Comparison of ENCODE assay signal across 8 cellular contexts in the genomic region with DNA sequence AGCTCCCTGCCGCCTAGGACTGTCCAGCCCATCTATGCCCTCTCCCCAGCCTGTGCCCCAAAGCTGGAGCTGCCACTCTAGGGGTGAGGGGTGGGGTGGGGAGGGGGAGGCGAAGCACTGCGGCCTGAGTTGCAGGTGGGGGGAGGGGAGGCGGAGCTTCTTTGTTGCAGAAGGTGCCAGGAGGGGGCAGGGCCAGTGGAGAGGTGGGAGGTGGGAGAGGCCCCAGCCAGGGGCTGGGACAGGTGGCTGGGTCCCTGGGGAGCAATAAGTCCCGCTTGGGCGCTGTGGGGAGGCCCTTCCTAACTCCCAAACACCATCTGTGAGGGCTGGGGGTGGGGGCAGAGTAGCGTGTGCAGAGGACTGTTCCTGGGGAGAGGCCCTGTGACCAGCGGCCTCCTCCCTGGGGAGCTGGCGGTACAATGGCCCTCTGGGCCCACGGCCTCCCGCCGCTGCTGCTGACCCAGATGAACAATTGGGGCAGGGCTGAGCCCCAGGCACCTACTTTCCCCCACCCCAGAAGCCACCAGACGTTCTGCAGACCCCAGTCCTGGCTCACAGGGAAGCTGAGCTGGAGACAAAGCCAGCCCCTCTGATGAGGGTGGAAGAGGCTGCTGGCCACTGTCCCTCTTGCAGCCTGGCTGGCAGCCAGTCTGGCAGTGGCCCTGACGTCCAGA. TPM values are rescaled to one million over a fixed set of nuclear protein-coding genes. Genes with fewer than 3 reads are reported as not detected.
DNase-seq lines count a peak whose midpoint lies in the region; ATAC-seq, FAIRE-seq and TF ChIP-seq lines count a peak whose summit lies in the region.

No MANE protein-coding gene starts in this region.

- TF ChIP-seq CTCF in WTC11 (IDR thresholded peaks at IDR 0.05) = no peak
- TF ChIP-seq CTCF in CD4-positive, alpha-beta T cell (IDR thresholded peaks at IDR 0.05) = no peak

- H3K4me2 ChIP-seq in mesenchymal stem cell (ENCODE audit: low read length, poor library complexity, severe bottlenecking) = peak overlapping the region; percentile 97

- peak overlapping the region in 1 of 2 experiments; percentile 13 for H3K4ac ChIP-seq in mesenchymal stem cell (ENCODE audit: low read depth in 1 of 2, low read length in 2 of 2)

- H3K27ac ChIP-seq in mesenchymal stem cell (ENCODE audit: low read length, poor library complexity, severe bottlenecking) = no peak overlapping the region
- no peak overlapping the region for H3K27ac ChIP-seq in CD4-positive, alpha-beta T cell (ENCODE audit: low read depth, low read length)

- CTCF ChIA-PET in WTC11 (lab: Charles Lee) = interaction anchor here (0.5 to 5.9 kb wide), 7 partner anchors 9 to 589 kb away, joined by 3 to 53 read pairs (median 3); a partner anchor contains a TSS
- CTCF ChIA-PET in CD4-positive, alpha-beta T cell (lab: Charles Lee) = no interaction called here

- H4K8ac ChIP-seq in mesenchymal stem cell (ENCODE audit: low read length) = peak overlapping the region; percentile 13

- peak overlapping the region in 1 of 2 experiments; percentile 87 for H3K23ac ChIP-seq in mesenchymal stem cell (ENCODE audit: low read length in 2 of 2)

- 33% methylated on average over 8 of the region's 14 CpGs for WGBS in mesenchymal stem cell

- peaks cover 19% of the 10 kb centered on the region for H3K4me1 Mint-ChIP-seq in WTC11
- peaks cover 7% of the 10 kb centered on the region for H3K4me1 Mint-ChIP-seq in CD4-positive, alpha-beta T cell (ENCODE audit: low read depth)

- intact Hi-C loops in CD4-positive, alpha-beta T cell (cut with DNase I, micrococcal nuclease) = no loop called here

- peaks cover 23 to 36% of the 10 kb centered on the region in 2 experiments for H3K27me3 ChIP-seq in mesenchymal stem cell (ENCODE audit: control insufficient read depth in 1 of 2, insufficient read depth in 1 of 2, low read length in 2 of 2)
- H3K27me3 ChIP-seq in CD4-positive, alpha-beta T cell (ENCODE audit: control insufficient read depth, insufficient read depth, low read length) = peaks cover 59% of the 10 kb centered on the region

- H3K36me3 Mint-ChIP-seq in WTC11 = no peaks in the 10 kb centered on the region
- no peaks in the 10 kb centered on the region for H3K36me3 Mint-ChIP-seq in CD4-positive, alpha-beta T cell (ENCODE audit: low read depth)

- no peaks in the 10 kb centered on the region for H3K9me3 ChIP-seq in mesenchymal stem cell (ENCODE audit: control insufficient read depth, low read length)
- no peaks in the 10 kb centered on the region for H3K9me3 ChIP-seq in CD4-positive, alpha-beta T cell (ENCODE audit: control insufficient read depth, low read length)

- no peak overlapping the region for H2BK120ac ChIP-seq in mesenchymal stem cell (ENCODE audit: low read depth, low read length)

- peak; percentile 87 for FAIRE-seq in GM18507 (lab: Jason Lieb, UNC)

- peak overlapping the region in 1 of 2 experiments; percentile 74 for H3K4me3 ChIP-seq in mesenchymal stem cell (ENCODE audit: insufficient read depth in 1 of 2, low read depth in 1 of 2, low read length in 2 of 2)

- H3K27ac Mint-ChIP-seq in WTC11 = no peak overlapping the region
- H3K27ac Mint-ChIP-seq in CD4-positive, alpha-beta T cell = no peak overlapping the region

- DNase-seq in GM18507 (ENCODE audit: extremely low spot score, insufficient read length, low read depth) (peak; percentile 52), NCI-H128 (lab: John Stamatoyannopoulos, UW; ENCODE audit: unreplicated experiment) (peak; percentile 58), WTC11 (ENCODE audit: low spot score) (peak; percentile 30), mesenchymal stem cell (peak; percentile 33), glomerular visceral epithelial cell (ENCODE audit: extremely low spot score) (no peak), middle frontal gyrus (ENCODE audit: extremely low spot score, low spot score) (no peak)
- DNase-seq in CD4-positive, alpha-beta T cell = no peak

- H3K9ac ChIP-seq in mesenchymal stem cell (ENCODE audit: low read length) = no peak overlapping the region

- H3K14ac ChIP-seq in mesenchymal stem cell (ENCODE audit: low read length in 2 of 2) = no peak overlapping the region

- H3K18ac ChIP-seq in mesenchymal stem cell (ENCODE audit: low read depth in 1 of 2, low read length in 2 of 2) = peak overlapping the region in 1 of 2 experiments; percentile 58

- no peak overlapping the region for H2BK5ac ChIP-seq in mesenchymal stem cell (ENCODE audit: low read depth, low read length, poor library complexity, severe bottlenecking)

- peak overlapping the region in 1 of 2 experiments; percentile 43 for H2BK12ac ChIP-seq in mesenchymal stem cell (ENCODE audit: low read length in 2 of 2)

- peak; percentile 4 for ATAC-seq in WTC11
- ATAC-seq in HG03439 (IDR thresholded peaks at IDR 0.05; ENCODE audit: unreplicated experiment) = no peak
- ATAC-seq in CD4-positive, alpha-beta T cell (ENCODE audit: poor library complexity) = no peak

- no peaks in the 10 kb centered on the region for H3K9me3 Mint-ChIP-seq in WTC11
- H3K9me3 Mint-ChIP-seq in CD4-positive, alpha-beta T cell = no peaks in the 10 kb centered on the region

- H3K27me3 Mint-ChIP-seq in WTC11 (ENCODE audit: low read depth) = peaks cover 38% of the 10 kb centered on the region
- peaks cover 40% of the 10 kb centered on the region for H3K27me3 Mint-ChIP-seq in CD4-positive, alpha-beta T cell

- peaks cover 2% of the 10 kb centered on the region for H3K79me1 ChIP-seq in mesenchymal stem cell (replicated peaks; ENCODE audit: low read length, poor library complexity, severe bottlenecking)

- peak overlapping the region; percentile 59 for H3K4me3 Mint-ChIP-seq in WTC11
- no peak overlapping the region for H3K4me3 Mint-ChIP-seq in CD4-positive, alpha-beta T cell

- POLR2A ChIA-PET in WTC11 (lab: Charles Lee) = interaction anchor here (0.6 to 3.3 kb wide), 5 partner anchors 9 to 51 kb away, joined by 3 to 15 read pairs (median 4); a partner anchor contains a TSS
- POLR2A ChIA-PET in CD4-positive, alpha-beta T cell (lab: Charles Lee) = interaction anchor here (1.0 kb wide), 1 partner anchor 9 kb away, joined by 3 read pairs; a partner anchor contains a TSS

- no peak overlapping the region for H2AFZ ChIP-seq in mesenchymal stem cell (ENCODE audit: low read depth, low read length)

- no peak overlapping the region for H2AK5ac ChIP-seq in mesenchymal stem cell (ENCODE audit: low read length, severe bottlenecking)

- peaks cover 52% of the 10 kb centered on the region for H3K4me1 ChIP-seq in mesenchymal stem cell (ENCODE audit: control insufficient read depth, insufficient read depth, low read depth, low read length)

- no peak overlapping the region for H2BK15ac ChIP-seq in mesenchymal stem cell (ENCODE audit: low read depth, poor library complexity, severe bottlenecking)

- H3K36me3 ChIP-seq in mesenchymal stem cell (ENCODE audit: control insufficient read depth in 1 of 2, insufficient read depth in 2 of 2, low read depth in 1 of 2, low read length in 2 of 2) = peaks cover 0 to 9% of the 10 kb centered on the region in 2 experiments

- peak overlapping the region; percentile 41 for H4K91ac ChIP-seq in mesenchymal stem cell (ENCODE audit: low read length)

TF ChIP-seq in WTC11, 78 proteins besides CTCF, POLR2A, EP300 and RAD21 (continues in another document):
- TF ChIP-seq, protein P1, sequence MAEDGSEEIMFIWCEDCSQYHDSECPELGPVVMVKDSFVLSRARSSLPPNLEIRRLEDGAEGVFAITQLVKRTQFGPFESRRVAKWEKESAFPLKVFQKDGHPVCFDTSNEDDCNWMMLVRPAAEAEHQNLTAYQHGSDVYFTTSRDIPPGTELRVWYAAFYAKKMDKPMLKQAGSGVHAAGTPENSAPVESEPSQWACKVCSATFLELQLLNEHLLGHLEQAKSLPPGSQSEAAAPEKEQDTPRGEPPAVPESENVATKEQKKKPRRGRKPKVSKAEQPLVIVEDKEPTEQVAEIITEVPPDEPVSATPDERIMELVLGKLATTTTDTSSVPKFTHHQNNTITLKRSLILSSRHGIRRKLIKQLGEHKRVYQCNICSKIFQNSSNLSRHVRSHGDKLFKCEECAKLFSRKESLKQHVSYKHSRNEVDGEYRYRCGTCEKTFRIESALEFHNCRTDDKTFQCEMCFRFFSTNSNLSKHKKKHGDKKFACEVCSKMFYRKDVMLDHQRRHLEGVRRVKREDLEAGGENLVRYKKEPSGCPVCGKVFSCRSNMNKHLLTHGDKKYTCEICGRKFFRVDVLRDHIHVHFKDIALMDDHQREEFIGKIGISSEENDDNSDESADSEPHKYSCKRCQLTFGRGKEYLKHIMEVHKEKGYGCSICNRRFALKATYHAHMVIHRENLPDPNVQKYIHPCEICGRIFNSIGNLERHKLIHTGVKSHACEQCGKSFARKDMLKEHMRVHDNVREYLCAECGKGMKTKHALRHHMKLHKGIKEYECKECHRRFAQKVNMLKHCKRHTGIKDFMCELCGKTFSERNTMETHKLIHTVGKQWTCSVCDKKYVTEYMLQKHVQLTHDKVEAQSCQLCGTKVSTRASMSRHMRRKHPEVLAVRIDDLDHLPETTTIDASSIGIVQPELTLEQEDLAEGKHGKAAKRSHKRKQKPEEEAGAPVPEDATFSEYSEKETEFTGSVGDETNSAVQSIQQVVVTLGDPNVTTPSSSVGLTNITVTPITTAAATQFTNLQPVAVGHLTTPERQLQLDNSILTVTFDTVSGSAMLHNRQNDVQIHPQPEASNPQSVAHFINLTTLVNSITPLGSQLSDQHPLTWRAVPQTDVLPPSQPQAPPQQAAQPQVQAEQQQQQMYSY (CRISPR knock-in tag; IDR thresholded peaks at IDR 0.05) = no peak
- no peak for TF ChIP-seq FOXJ3 (CRISPR knock-in tag; IDR thresholded peaks at IDR 0.05; ENCODE audit: borderline replicate concordance)
- TF ChIP-seq, protein P2, sequence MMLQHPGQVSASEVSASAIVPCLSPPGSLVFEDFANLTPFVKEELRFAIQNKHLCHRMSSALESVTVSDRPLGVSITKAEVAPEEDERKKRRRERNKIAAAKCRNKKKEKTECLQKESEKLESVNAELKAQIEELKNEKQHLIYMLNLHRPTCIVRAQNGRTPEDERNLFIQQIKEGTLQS (CRISPR knock-in tag; conservative IDR thresholded peaks at IDR 0.05) = no peak

RNA-seq across cellular contexts. Expression of a gene that starts 2.2 kb away (rescaled TPM):
- 0.82 to 0.92 TPM (median 0.89 TPM) in 3 replicates for total RNA-seq in WTC11 (2021)
- polyA plus RNA-seq in mesenchymal stem cell (2013, experiment 1 of 2) = 0.14 TPM
- 0.15 TPM for polyA plus RNA-seq in mesenchymal stem cell (2013, experiment 2 of 2)
- total RNA-seq in CD4-positive, alpha-beta T cell = not detected

RNA-seq across cellular contexts. Expression of a gene that starts 6.1 kb away (rescaled TPM):
- 17.3 to 21.0 TPM (median 17.8 TPM) in 3 replicates for total RNA-seq in WTC11 (2021)
- polyA plus RNA-seq in mesenchymal stem cell (2013, experiment 1 of 2) = 4.9 TPM
- 4.1 TPM for polyA plus RNA-seq in mesenchymal stem cell (2013, experiment 2 of 2)
- total RNA-seq in CD4-positive, alpha-beta T cell = 1 to 10 TPM; 1.2 to 2.1 TPM

RNA-seq across cellular contexts. Expression of a gene that starts 9.0 kb away (rescaled TPM):
- 51.7 to 61.6 TPM (median 51.9 TPM) in 3 replicates for total RNA-seq in WTC11 (2021)
- 3.4 TPM for polyA plus RNA-seq in mesenchymal stem cell (2013, experiment 1 of 2)
- 3.5 TPM for polyA plus RNA-seq in mesenchymal stem cell (2013, experiment 2 of 2)
- total RNA-seq in CD4-positive, alpha-beta T cell = under 1 TPM; 0.17 to 0.27 TPM

RNA-seq across cellular contexts. Expression of a gene that starts 39.6 kb away (rescaled TPM):
- total RNA-seq in WTC11 (2021) = 53.5 to 65.7 TPM (median 54.7 TPM) in 3 replicates
- 2.7 TPM for polyA plus RNA-seq in mesenchymal stem cell (2013, experiment 1 of 2)
- polyA plus RNA-seq in mesenchymal stem cell (2013, experiment 2 of 2) = 2.7 TPM
- total RNA-seq in CD4-positive, alpha-beta T cell = 1 to 10 TPM in 1 of 2 experiments, under 1 TPM in 1; 0.81 to 1.3 TPM

RNA-seq across cellular contexts. Expression of a gene that starts 44.9 kb away (rescaled TPM):
- total RNA-seq in WTC11 (2021) = 193 to 212 TPM (median 193 TPM) in 3 replicates
- 498 TPM for polyA plus RNA-seq in mesenchymal stem cell (2013, experiment 1 of 2)
- polyA plus RNA-seq in mesenchymal stem cell (2013, experiment 2 of 2) = 484 TPM
- total RNA-seq in CD4-positive, alpha-beta T cell = 100 to 1,000 TPM; 224 to 234 TPM

Comparison
In these comparisons a context has a peak if more than half of its experiments do, and no peak if none do; other contexts are left out.
1. DNase-seq: peak in GM18507 (single experiment), NCI-H128 (single experiment), WTC11 (single experiment) and mesenchymal stem cell (single experiment); none in glomerular visceral epithelial cell (single experiment), middle frontal gyrus (single experiment) and CD4-positive, alpha-beta T cell (0 of 10).
2. RNA of a gene that starts 9.0 kb away (total RNA-seq): 51.7 to 61.6 TPM in WTC11; 0.17 to 0.27 TPM in CD4-positive, alpha-beta T cell; every median in the first group is over 10 times any median in the second.